Comparison of ENCODE assay signal across 8 cellular contexts in the genomic region with DNA sequence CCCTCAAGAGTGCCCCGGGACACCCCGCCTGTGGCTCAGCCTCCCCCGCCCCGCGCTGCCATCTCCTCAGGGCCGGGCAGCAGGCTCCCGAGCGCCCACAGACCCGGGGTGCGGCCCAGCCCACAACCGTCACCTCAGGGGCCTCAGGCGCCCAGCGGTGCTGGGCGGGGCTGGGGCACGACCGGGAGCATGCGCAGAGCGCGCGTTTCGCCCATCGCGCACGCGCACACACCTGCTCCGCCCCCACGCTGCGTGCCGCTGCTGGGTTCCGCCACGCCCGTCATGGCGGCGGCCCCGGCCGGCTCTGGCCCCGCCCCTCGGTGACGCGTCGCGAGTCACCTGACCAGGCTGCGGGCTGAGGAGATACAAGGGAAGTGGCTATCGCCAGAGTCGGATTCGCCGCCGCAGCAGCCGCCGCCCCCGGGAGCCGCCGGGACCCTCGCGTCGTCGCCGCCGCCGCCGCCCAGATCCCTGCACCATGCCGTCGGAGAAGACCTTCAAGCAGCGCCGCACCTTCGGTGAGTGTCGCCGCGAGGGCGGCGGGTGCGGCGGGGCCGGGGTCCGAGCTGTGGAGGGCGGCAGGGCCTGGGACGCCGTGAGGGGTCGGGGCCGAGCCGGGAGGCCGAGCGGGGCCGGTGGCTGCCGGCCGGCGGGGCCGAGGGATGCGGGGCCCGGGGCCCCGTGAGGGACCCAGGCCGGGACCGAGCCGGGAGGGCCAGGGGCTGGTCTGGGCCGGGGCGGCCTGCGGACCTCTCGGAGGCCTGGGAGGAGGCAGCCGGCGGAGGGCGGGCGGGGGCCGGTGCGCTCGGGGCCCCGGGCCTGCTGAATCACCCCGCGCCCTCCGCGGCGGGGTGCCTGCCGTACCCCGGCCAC. TPM values are rescaled to one million over a fixed set of nuclear protein-coding genes. Genes with fewer than 3 reads are reported as not detected.
DNase-seq lines count a peak whose midpoint lies in the region; ATAC-seq and TF ChIP-seq lines count a peak whose summit lies in the region.

A gene (plus strand): TSS at position 387 of the 873 bp plus-strand sequence. CDS start 92 bp downstream, at position 479.

- ATAC-seq in GM18498 (IDR thresholded peaks at IDR 0.05; ENCODE audit: unreplicated experiment) (peak; percentile 70), HG02885 (IDR thresholded peaks at IDR 0.05; ENCODE audit: poor library complexity, unreplicated experiment) (peak; percentile 68), T-helper 17 cell (peak; percentile 73), psoas muscle (peak; percentile 83 to 89 (median 84))

- TF ChIP-seq CTCF in left ventricle myocardium inferior (IDR thresholded peaks at IDR 0.05; ENCODE audit: borderline replicate concordance) (no peak), psoas muscle (IDR thresholded peaks at IDR 0.05) (no peak)

- H3K36me3 ChIP-seq in left ventricle myocardium inferior = no peaks in the 10 kb centered on the region
- peaks cover 0 to 8% of the 10 kb centered on the region in 2 donors for H3K36me3 ChIP-seq in psoas muscle (ENCODE audit: insufficient read depth in 1 of 2, low read depth in 1 of 2)
- H3K36me3 ChIP-seq in urinary bladder (ENCODE audit: insufficient read depth) = no peaks in the 10 kb centered on the region

- no peaks in the 10 kb centered on the region for H3K36me3 Mint-ChIP-seq in T-helper 17 cell (ENCODE audit: low read depth)

- no peaks in the 10 kb centered on the region for H3K27me3 Mint-ChIP-seq in T-helper 17 cell

- H3K4me3 ChIP-seq in left ventricle myocardium inferior (peak within 1 kb of the TSS; percentile 80), psoas muscle (peak within 1 kb of the TSS; percentile 79), urinary bladder (ENCODE audit: low read depth, low read length) (peak within 1 kb of the TSS; percentile 95)

- H3K4me3 Mint-ChIP-seq in T-helper 17 cell = peak within 1 kb of the TSS; percentile 90

- H3K9me3 ChIP-seq in T-helper 17 cell (ENCODE audit: control insufficient read depth, low read length, poor library complexity, severe bottlenecking) (no peaks in the 10 kb centered on the region), left ventricle myocardium inferior (replicated peaks) (no peaks in the 10 kb centered on the region), psoas muscle (no peaks in the 10 kb centered on the region)

- DNase-seq in NCI-H187 (lab: John Stamatoyannopoulos, UW) = peak; percentile 80 to 87
- peak; percentile 99 for DNase-seq in T-helper 17 cell
- peak; percentile 33 to 98 (median 94) for DNase-seq in amygdala (lab: John Stamatoyannopoulos, UW)
- DNase-seq in left ventricle myocardium inferior = peak; percentile 96
- peak; percentile 96 to 98 for DNase-seq in psoas muscle

- 1% methylated on average over 57 to 113 of the region's 113 CpGs for WGBS in psoas muscle, 3 donors
- WGBS in urinary bladder = under 1% methylated on average over 113 of the region's 113 CpGs

- intact Hi-C loops in left ventricle myocardium inferior (cut with micrococcal nuclease) = no loop called here
- intact Hi-C loops in psoas muscle (cut with DNase I) = loop anchor here (2.0 to 5.0 kb wide), 2 partner anchors 67 to 75 kb away; a partner anchor contains a TSS

- H3K4me1 ChIP-seq in left ventricle myocardium inferior (peaks cover 68% of the 10 kb centered on the region), psoas muscle (peaks cover 49% of the 10 kb centered on the region), urinary bladder (ENCODE audit: insufficient read depth) (no peaks in the 10 kb centered on the region)

- H3K27ac Mint-ChIP-seq in T-helper 17 cell = peak within 1 kb of the TSS; percentile 92

- H3K27ac ChIP-seq in left ventricle myocardium inferior (replicated peaks) (peak within 1 kb of the TSS; percentile 99), psoas muscle (peak within 1 kb of the TSS; percentile 99), urinary bladder (ENCODE audit: low read depth) (peak within 1 kb of the TSS; percentile 96)

- no peaks in the 10 kb centered on the region for H3K27me3 ChIP-seq in left ventricle myocardium inferior (ENCODE audit: low read depth)
- H3K27me3 ChIP-seq in psoas muscle (ENCODE audit: insufficient read depth in 3 of 3, low read length in 2 of 3) = no peaks in the 10 kb centered on the region

- peaks cover 43% of the 10 kb centered on the region for H3K4me1 Mint-ChIP-seq in T-helper 17 cell

RNA-seq across cellular contexts. Expression of the gene that starts here (rescaled TPM):
- total RNA-seq in T-helper 17 cell = 100 to 1,000 TPM in 1 of 2 donors, 10 to 100 TPM in 1; 90.6 to 102 TPM
- total RNA-seq in left ventricle myocardium inferior = 131 TPM
- 100 to 1,000 TPM; 117 to 189 (median 142) TPM for total RNA-seq in psoas muscle
- 100 to 1,000 TPM; 114 to 189 (median 158) TPM for polyA plus RNA-seq in psoas muscle
- total RNA-seq in urinary bladder = 27.3 TPM
- 68.9 TPM for polyA plus RNA-seq in urinary bladder

Comparison
In these comparisons a context has a peak if more than half of its experiments do, and no peak if none do; other contexts are left out.
1. Peak in every context shown above with its lines: DNase-seq, ATAC-seq, H3K4me3 ChIP-seq and H3K27ac ChIP-seq.